27 cellular contexts compared by ENCODE assay signal in genomic region chrX:42098897-42099296, GRCh38.
DNase-seq lines count a peak whose midpoint lies in the region; ATAC-seq and TF ChIP-seq lines count a peak whose summit lies in the region.
"Had no signal": no experiment of that assay in that cellular context is flagged by ENCODE, and none has a peak within 500 bp of the region (broad histone marks: within the 10 kb centered on the region; RNA-seq: fewer than 3 reads in every experiment).

No MANE protein-coding gene starts in this region.

- no peak overlapping the region for H3K27ac ChIP-seq in SJCRH30
- no peak overlapping the region for H3K27ac ChIP-seq in cardiac muscle cell
- H3K27ac ChIP-seq: esophagus squamous epithelium, gastroesophageal sphincter, right lobe of liver, SK-N-MC, thyroid gland had no signal

- H3K27me3 ChIP-seq in SJCRH30 (no peaks in the 10 kb centered on the region), cardiac muscle cell (no peaks in the 10 kb centered on the region)
- H3K27me3 ChIP-seq: esophagus squamous epithelium, gastroesophageal sphincter, thyroid gland had no signal

- H3K36me3 ChIP-seq in SJCRH30, result no peaks in the 10 kb centered on the region
- H3K36me3 ChIP-seq in cardiac muscle cell, result no peaks in the 10 kb centered on the region
- H3K36me3 ChIP-seq: esophagus squamous epithelium, gastroesophageal sphincter, right lobe of liver, thyroid gland had no signal

- peak; percentile 2 for DNase-seq in NCI-H748 (lab: John Stamatoyannopoulos, UW; ENCODE audit: unreplicated experiment)
- DNase-seq in NCI-H748 treated with DMSO at 0.1 percent for 48 hours (lab: John Stamatoyannopoulos, UW), result no peak
- peak; percentile 14 to 27 for DNase-seq in SJCRH30
- peak; percentile 43 to 46 for DNase-seq in cardiac muscle cell (ENCODE audit: low read depth in 1 of 2, low spot score in 1 of 2)
- peak; percentile 48 for DNase-seq in myocyte (ENCODE audit: low read depth)
- no peak for DNase-seq in AG08395 (ENCODE audit: low spot score)
- DNase-seq in stimulated activated naive CD4-positive, alpha-beta T cell (lab: John Stamatoyannopoulos, UW), result no peak
- DNase-seq: activated naive CD4-positive, alpha-beta T cell treated with Interleukin-2 at 50 U/mL for 16 hours; Calu3; CD4-positive, CD25-positive, alpha-beta regulatory T cell; DMS79 treated with DMSO at 0.1 percent for 48 hours; esophagus squamous epithelium; GF-D8; hippocampal formation; Kasumi-1; mesendoderm; NCI-H2029; NCI-H69; posterior cingulate gyrus; right lobe of liver; stimulated activated CD4-positive, alpha-beta T cell treated with anti-CD3 and anti-CD28 coated beads, Interleukin-4, amount 100 ng/mL, for 1 hour; T-helper 17 cell; thyroid gland had no signal

- H3K4me3 ChIP-seq in SJCRH30, result no peak overlapping the region
- H3K4me3 ChIP-seq in cardiac muscle cell, result no peak overlapping the region
- H3K4me3 ChIP-seq: esophagus squamous epithelium, gastroesophageal sphincter, right lobe of liver, SK-N-MC, thyroid gland had no signal

- ATAC-seq in GM21423 (IDR thresholded peaks at IDR 0.05; ENCODE audit: unreplicated experiment), result no peak
- ATAC-seq: gastroesophageal sphincter, left lobe of liver, right lobe of liver, T-helper 17 cell had no signal

- no peaks in the 10 kb centered on the region for H3K9me3 ChIP-seq in SJCRH30 (replicated peaks)
- no peaks in the 10 kb centered on the region for H3K9me3 ChIP-seq in cardiac muscle cell (ENCODE audit: low read depth)
- H3K9me3 ChIP-seq: esophagus squamous epithelium, gastroesophageal sphincter, right lobe of liver, thyroid gland had no signal

- TF ChIP-seq CTCF in cardiac muscle cell (IDR thresholded peaks at IDR 0.05; ENCODE audit: low read depth, low read length), result no peak

- no peaks in the 10 kb centered on the region for H3K4me1 ChIP-seq in SJCRH30
- H3K4me1 ChIP-seq in cardiac muscle cell (ENCODE audit: low read depth), result no peaks in the 10 kb centered on the region
- H3K4me1 ChIP-seq: esophagus squamous epithelium, gastroesophageal sphincter, thyroid gland had no signal

Comparison
In these comparisons a context has a peak if more than half of its experiments do, and no peak if none do; other contexts are left out.
1. DNase-seq: peak in NCI-H748 (single experiment), SJCRH30 (2 of 2), cardiac muscle cell (2 of 2) and myocyte (single experiment); none in NCI-H748 treated with DMSO at 0.1 percent for 48 hours (single experiment), AG08395 (single experiment) and stimulated activated naive CD4-positive, alpha-beta T cell (0 of 6).